ENCODE assay signal across 9 cellular contexts in the genomic region with DNA sequence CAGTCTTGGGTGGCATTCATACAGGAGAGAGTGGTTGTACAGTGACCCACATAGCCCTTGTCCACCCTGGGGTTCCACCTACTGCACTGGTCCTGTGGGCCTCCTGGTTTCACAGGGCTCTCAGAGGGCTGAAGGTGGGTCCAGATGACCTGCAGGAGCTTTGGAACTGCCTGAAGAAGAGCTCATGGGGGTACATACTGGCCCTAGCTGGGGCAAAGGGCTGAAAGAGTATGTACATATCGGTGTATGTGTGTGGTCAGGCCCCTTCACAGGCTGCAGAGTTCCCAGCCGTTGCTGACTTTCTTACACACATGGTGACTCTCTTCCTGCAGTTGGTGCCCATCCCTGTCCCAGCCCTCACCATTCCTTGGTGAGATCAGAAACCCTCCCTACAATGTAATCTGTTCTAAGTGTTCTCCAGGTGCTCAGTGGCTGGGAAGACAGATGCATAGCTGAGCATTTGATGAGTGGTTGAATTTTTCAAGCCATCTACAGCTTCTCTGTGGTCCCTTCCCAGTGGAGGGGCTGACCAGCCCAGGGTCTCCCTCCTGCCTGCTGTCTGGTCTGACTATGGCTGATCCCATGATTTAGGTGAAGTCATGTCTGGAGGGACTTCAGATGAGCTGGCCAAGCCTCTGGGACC. TPM values are rescaled to one million over a fixed set of nuclear protein-coding genes. Genes with fewer than 3 reads are reported as not detected.
DNase-seq lines count a peak whose midpoint lies in the region; ATAC-seq and TF ChIP-seq lines count a peak whose summit lies in the region.
"Had no signal": no experiment of that assay in that cellular context is flagged by ENCODE, and none has a peak within 500 bp of the region (broad histone marks: within the 10 kb centered on the region; RNA-seq: fewer than 3 reads in every experiment).

No MANE protein-coding gene starts in this region.

- H3K27me3 Mint-ChIP-seq in activated CD4-positive, alpha-beta T cell treated with anti-CD3 and anti-CD28 coated beads, Interleukin-2, amount 10 ng/mL, durations not matched to agents 24 days and 14 days = no peaks in the 10 kb centered on the region
- H3K27me3 Mint-ChIP-seq in activated T-cell treated with anti-CD3 and anti-CD28 coated beads, Interleukin-2, amount 50 U/mL, for 4 hours (ENCODE audit: low read depth) = no peaks in the 10 kb centered on the region

- H3K9ac ChIP-seq in subcutaneous abdominal adipose tissue (ENCODE audit: low read length in 5 of 5) = peak overlapping the region in 1 of 5 donors; percentile 39

- peak; percentile 61 for DNase-seq in activated CD4-positive, alpha-beta T cell treated with anti-CD3 and anti-CD28 coated beads, Interleukin-2, amount 10 ng/mL, durations not matched to agents 24 days and 14 days
- DNase-seq in activated CD4-positive, alpha-beta T cell treated with anti-CD3 and anti-CD28 coated beads for 1 hour = no peak
- DNase-seq in activated T-cell treated with anti-CD3 and anti-CD28 coated beads, Interleukin-2, amount 50 U/mL, for 4 hours = no peak
- DNase-seq in lower lobe of right lung (no peak), GF-D8 (lab: John Stamatoyannopoulos, UW) (no peak), KBM-7 (no peak)
- DNase-seq: NCI-H1092 had no signal

- H3K4me3 Mint-ChIP-seq in activated CD4-positive, alpha-beta T cell treated with anti-CD3 and anti-CD28 coated beads, Interleukin-2, amount 10 ng/mL, durations not matched to agents 24 days and 14 days = peak overlapping the region; percentile 75
- peak overlapping the region; percentile 11 for H3K4me3 Mint-ChIP-seq in activated T-cell treated with anti-CD3 and anti-CD28 coated beads, Interleukin-2, amount 50 U/mL, for 4 hours

- TF ChIP-seq CTCF in lower lobe of right lung (IDR thresholded peaks at IDR 0.05) = no peak

- H3K27ac Mint-ChIP-seq in activated CD4-positive, alpha-beta T cell treated with anti-CD3 and anti-CD28 coated beads, Interleukin-2, amount 10 ng/mL, durations not matched to agents 24 days and 14 days = peak overlapping the region; percentile 97

- no peaks in the 10 kb centered on the region for H3K27me3 ChIP-seq in lower lobe of right lung (ENCODE audit: low read depth)
- H3K27me3 ChIP-seq in subcutaneous abdominal adipose tissue (ENCODE audit: control insufficient read depth in 5 of 5, insufficient read depth in 4 of 5, low read length in 5 of 5) = no peaks in the 10 kb centered on the region

- H3K27ac ChIP-seq in lower lobe of right lung (peak overlapping the region; percentile 99), subcutaneous abdominal adipose tissue (ENCODE audit: low read depth, low read length) (peak overlapping the region; percentile 97)

- H3K4me1 ChIP-seq in lower lobe of right lung (peaks cover 79% of the 10 kb centered on the region), subcutaneous abdominal adipose tissue (ENCODE audit: control insufficient read depth in 5 of 5, insufficient read depth in 5 of 5, low read length in 5 of 5) (peaks cover 19 to 85% (median 80%) of the 10 kb centered on the region in 5 donors)

- H3K9me3 Mint-ChIP-seq in activated CD4-positive, alpha-beta T cell treated with anti-CD3 and anti-CD28 coated beads, Interleukin-2, amount 10 ng/mL, durations not matched to agents 24 days and 14 days = no peaks in the 10 kb centered on the region
- H3K9me3 Mint-ChIP-seq in activated T-cell treated with anti-CD3 and anti-CD28 coated beads, Interleukin-2, amount 50 U/mL, for 4 hours = no peaks in the 10 kb centered on the region

- H3K9me3 ChIP-seq in lower lobe of right lung (no peaks in the 10 kb centered on the region), subcutaneous abdominal adipose tissue (ENCODE audit: control insufficient read depth in 5 of 5, low read length in 5 of 5) (no peaks in the 10 kb centered on the region)

- peaks cover 68% of the 10 kb centered on the region for H3K4me1 Mint-ChIP-seq in activated CD4-positive, alpha-beta T cell treated with anti-CD3 and anti-CD28 coated beads, Interleukin-2, amount 10 ng/mL, durations not matched to agents 24 days and 14 days
- H3K4me1 Mint-ChIP-seq in activated T-cell treated with anti-CD3 and anti-CD28 coated beads, Interleukin-2, amount 50 U/mL, for 4 hours (ENCODE audit: low read depth) = peaks cover 69% of the 10 kb centered on the region

- peaks cover 44% of the 10 kb centered on the region for H3K36me3 Mint-ChIP-seq in activated CD4-positive, alpha-beta T cell treated with anti-CD3 and anti-CD28 coated beads, Interleukin-2, amount 10 ng/mL, durations not matched to agents 24 days and 14 days (ENCODE audit: low read depth)
- H3K36me3 Mint-ChIP-seq in activated T-cell treated with anti-CD3 and anti-CD28 coated beads, Interleukin-2, amount 50 U/mL, for 4 hours (ENCODE audit: insufficient read depth) = peaks cover 9% of the 10 kb centered on the region

- H3K4me3 ChIP-seq in lower lobe of right lung (no peak overlapping the region), subcutaneous abdominal adipose tissue (ENCODE audit: low read depth in 1 of 5, low read length in 5 of 5) (peak overlapping the region in 1 of 5 donors; percentile 2)

- intact Hi-C loops in activated CD4-positive, alpha-beta T cell treated with anti-CD3 and anti-CD28 coated beads, Interleukin-2, amount 10 ng/mL, durations not matched to agents 24 days and 14 days (cut with micrococcal nuclease) = no loop called here
- intact Hi-C loops in lower lobe of right lung (cut with DNase I) = no loop called here

- ATAC-seq in activated T-cell treated with anti-CD3 and anti-CD28 coated beads, Interleukin-2, amount 50 U/mL, for 4 hours = no peak
- ATAC-seq in lower lobe of right lung (no peak), GM18520 (IDR thresholded peaks at IDR 0.05; ENCODE audit: unreplicated experiment) (no peak)

- in situ Hi-C loops in KBM-7 (cut with MboI; ENCODE audit: low pct_unique_long_range_greater_than_20kb, low sequenced_read_pairs) = no loop called here

- peaks cover 10% of the 10 kb centered on the region for H3K36me3 ChIP-seq in lower lobe of right lung
- H3K36me3 ChIP-seq in subcutaneous abdominal adipose tissue (ENCODE audit: control insufficient read depth in 5 of 5, insufficient read depth in 5 of 5, low read length in 5 of 5) = peaks cover 0 to 7% (median 6%) of the 10 kb centered on the region in 5 donors

RNA-seq across cellular contexts. Expression of gene NFATC3, which starts 2.5 kb away (rescaled TPM):
- total RNA-seq in activated CD4-positive, alpha-beta T cell treated with anti-CD3 and anti-CD28 coated beads, Interleukin-2, amount 10 ng/mL, durations not matched to agents 24 days and 14 days = 143 and 146 TPM in 2 replicates
- 10 to 100 TPM; 64.8 to 72.3 (median 65.3) TPM for total RNA-seq in activated T-cell treated with anti-CD3 and anti-CD28 coated beads, Interleukin-2, amount 50 U/mL, for 4 hours
- total RNA-seq in lower lobe of right lung = 61.6 TPM

RNA-seq across cellular contexts. Expression of gene DUS2, which starts 59.6 kb away (rescaled TPM):
- 35.3 and 42.6 TPM in 2 replicates for total RNA-seq in activated CD4-positive, alpha-beta T cell treated with anti-CD3 and anti-CD28 coated beads, Interleukin-2, amount 10 ng/mL, durations not matched to agents 24 days and 14 days
- 10 to 100 TPM; 35.9 to 37.4 (median 37.1) TPM for total RNA-seq in activated T-cell treated with anti-CD3 and anti-CD28 coated beads, Interleukin-2, amount 50 U/mL, for 4 hours
- total RNA-seq in lower lobe of right lung = 15.1 TPM

RNA-seq across cellular contexts. Expression of gene DDX28, which starts 59.7 kb away (rescaled TPM):
- 23.9 and 26.1 TPM in 2 replicates for total RNA-seq in activated CD4-positive, alpha-beta T cell treated with anti-CD3 and anti-CD28 coated beads, Interleukin-2, amount 10 ng/mL, durations not matched to agents 24 days and 14 days
- total RNA-seq in activated T-cell treated with anti-CD3 and anti-CD28 coated beads, Interleukin-2, amount 50 U/mL, for 4 hours = 10 to 100 TPM; 34.9 to 40.3 (median 39.1) TPM
- 9.9 TPM for total RNA-seq in lower lobe of right lung
